8 cellular contexts compared by ENCODE assay signal in the genomic region with DNA sequence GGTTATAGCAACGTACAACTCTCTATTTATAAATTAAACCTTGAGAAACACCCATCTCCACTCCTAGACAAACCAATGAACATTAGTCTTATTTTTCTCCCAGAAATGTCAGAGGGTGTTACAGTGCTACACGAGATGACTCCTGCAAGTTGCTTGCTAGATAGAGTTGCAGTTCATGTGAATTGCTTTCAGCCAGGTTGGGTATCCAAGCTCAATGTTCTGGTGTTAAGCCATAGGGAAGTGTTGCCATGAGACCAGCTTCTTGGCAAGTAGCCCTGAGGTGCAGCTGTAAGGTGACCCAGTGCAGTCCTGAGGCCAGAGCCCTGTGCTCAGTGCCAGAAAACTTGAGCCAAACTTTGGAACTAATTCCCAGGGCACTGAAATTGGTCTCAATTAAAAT. TPM values are rescaled to one million over a fixed set of nuclear protein-coding genes. Genes with fewer than 3 reads are reported as not detected.
DNase-seq lines count a peak whose midpoint lies in the region; ATAC-seq and TF ChIP-seq lines count a peak whose summit lies in the region.

No MANE protein-coding gene starts in this region.

- no peak overlapping the region for H2BK5ac ChIP-seq in mesenchymal stem cell (ENCODE audit: low read depth, low read length, poor library complexity, severe bottlenecking)

- no peak overlapping the region for H3K4me3 Mint-ChIP-seq in CD14-positive monocyte

- H4K91ac ChIP-seq in mesenchymal stem cell (ENCODE audit: low read length) = no peak overlapping the region

- H3K9me3 ChIP-seq in lower lobe of right lung (no peaks in the 10 kb centered on the region), mesenchymal stem cell (ENCODE audit: control insufficient read depth, low read length) (no peaks in the 10 kb centered on the region), suprapubic skin (no peaks in the 10 kb centered on the region)

- no peak overlapping the region for H3K27ac ChIP-seq in lower lobe of right lung
- no peak overlapping the region for H3K27ac ChIP-seq in mesenchymal stem cell (ENCODE audit: low read length, poor library complexity, severe bottlenecking)
- H3K27ac ChIP-seq in suprapubic skin = no peak overlapping the region

- H2AFZ ChIP-seq in mesenchymal stem cell (ENCODE audit: low read depth, low read length) = no peak overlapping the region

- no peak for TF ChIP-seq POLR2A in suprapubic skin (IDR thresholded peaks at IDR 0.05)

- no peak overlapping the region for H4K8ac ChIP-seq in mesenchymal stem cell (ENCODE audit: low read length)

- H3K27me3 ChIP-seq in lower lobe of right lung (ENCODE audit: low read depth) (no peaks in the 10 kb centered on the region), mesenchymal stem cell (ENCODE audit: control insufficient read depth in 1 of 2, insufficient read depth in 1 of 2, low read length in 2 of 2) (no peaks in the 10 kb centered on the region), suprapubic skin (no peaks in the 10 kb centered on the region)

- no peak overlapping the region for H2BK15ac ChIP-seq in mesenchymal stem cell (ENCODE audit: low read depth, poor library complexity, severe bottlenecking)

- H2BK12ac ChIP-seq in mesenchymal stem cell (ENCODE audit: low read length in 2 of 2) = no peak overlapping the region

- H3K4me2 ChIP-seq in mesenchymal stem cell (ENCODE audit: low read length, poor library complexity, severe bottlenecking) = no peak overlapping the region

- WGBS in mesenchymal stem cell = 90% methylated on average over 2 of the region's 2 CpGs
- 43% methylated on average over 2 of the region's 2 CpGs for WGBS in suprapubic skin

- peaks cover 35% of the 10 kb centered on the region for H3K4me1 Mint-ChIP-seq in CD14-positive monocyte

- H3K4me1 ChIP-seq in lower lobe of right lung (peaks cover 20% of the 10 kb centered on the region), mesenchymal stem cell (ENCODE audit: control insufficient read depth, insufficient read depth, low read depth, low read length) (no peaks in the 10 kb centered on the region), suprapubic skin (peaks cover 6% of the 10 kb centered on the region)

- H3K14ac ChIP-seq in mesenchymal stem cell (ENCODE audit: low read length in 2 of 2) = no peak overlapping the region

- peak; percentile 63 to 79 for ATAC-seq in lower lobe of right lung
- ATAC-seq in HG03097 (IDR thresholded peaks at IDR 0.05; ENCODE audit: low FRiP score, unreplicated experiment) = no peak

- H3K27me3 Mint-ChIP-seq in CD14-positive monocyte (ENCODE audit: low read depth in 3 of 3) = no peaks in the 10 kb centered on the region

- no peaks in the 10 kb centered on the region for H3K36me3 Mint-ChIP-seq in CD14-positive monocyte

- H3K4ac ChIP-seq in mesenchymal stem cell (ENCODE audit: low read depth in 1 of 2, low read length in 2 of 2) = no peak overlapping the region

- no peak for TF ChIP-seq EP300 in suprapubic skin (IDR thresholded peaks at IDR 0.05)

- H2AK5ac ChIP-seq in mesenchymal stem cell (ENCODE audit: low read length, severe bottlenecking) = no peak overlapping the region

- intact Hi-C loops in CD14-positive monocyte (cut with micrococcal nuclease) (no loop called here), lower lobe of right lung (cut with DNase I) (no loop called here)

- H3K9me3 Mint-ChIP-seq in CD14-positive monocyte = no peaks in the 10 kb centered on the region

- H2BK120ac ChIP-seq in mesenchymal stem cell (ENCODE audit: low read depth, low read length) = no peak overlapping the region

- H3K9ac ChIP-seq in mesenchymal stem cell (ENCODE audit: low read length) = no peak overlapping the region

- TF ChIP-seq CTCF in CD14-positive monocyte (IDR thresholded peaks at IDR 0.05) (no peak), lower lobe of right lung (IDR thresholded peaks at IDR 0.05) (no peak), suprapubic skin (IDR thresholded peaks at IDR 0.05) (no peak)

- H3K4me3 ChIP-seq in lower lobe of right lung (no peak overlapping the region), mesenchymal stem cell (ENCODE audit: insufficient read depth in 1 of 2, low read depth in 1 of 2, low read length in 2 of 2) (no peak overlapping the region), suprapubic skin (no peak overlapping the region)

- peaks cover 10% of the 10 kb centered on the region for H3K79me1 ChIP-seq in mesenchymal stem cell (replicated peaks; ENCODE audit: low read length, poor library complexity, severe bottlenecking)

- no peaks in the 10 kb centered on the region for H3K36me3 ChIP-seq in lower lobe of right lung
- H3K36me3 ChIP-seq in mesenchymal stem cell (ENCODE audit: control insufficient read depth in 1 of 2, insufficient read depth in 2 of 2, low read depth in 1 of 2, low read length in 2 of 2) = no peaks in the 10 kb centered on the region
- H3K36me3 ChIP-seq in suprapubic skin = no peaks in the 10 kb centered on the region

- H3K18ac ChIP-seq in mesenchymal stem cell (ENCODE audit: low read depth in 1 of 2, low read length in 2 of 2) = no peak overlapping the region

- DNase-seq in CD14-positive monocyte (ENCODE audit: low spot score) (no peak), MV-4-11 (lab: John Stamatoyannopoulos, UW) (peak; percentile 78), anterior cingulate cortex (lab: John Stamatoyannopoulos, UW) (peak in 43 of 58 donors; percentile 16 to 80 (median 48)), lower lobe of right lung (peak; percentile 68), mesenchymal stem cell (no peak), suprapubic skin (ENCODE audit: low spot score in 2 of 2) (no peak)
- no peak for DNase-seq in activated CD4-positive, alpha-beta T cell treated with anti-CD3 and anti-CD28 coated beads, Interleukin-2, amount 50 U/mL, for 1 hour

- peak overlapping the region; percentile 30 to 88 (median 86) for H3K27ac Mint-ChIP-seq in CD14-positive monocyte

- H3K23ac ChIP-seq in mesenchymal stem cell (ENCODE audit: low read length in 2 of 2) = no peak overlapping the region

RNA-seq across cellular contexts. Expression of a gene that starts 51.3 kb away (rescaled TPM):
- polyA plus RNA-seq in CD14-positive monocyte = 1 to 10 TPM; 3.4 to 4.9 TPM
- 30.3 TPM for total RNA-seq in lower lobe of right lung
- 7.5 TPM for polyA plus RNA-seq in mesenchymal stem cell (2013, experiment 1 of 2)
- 7.5 TPM for polyA plus RNA-seq in mesenchymal stem cell (2013, experiment 2 of 2)
- 10 to 100 TPM; 15.7 to 47.5 (median 21.5) TPM for total RNA-seq in suprapubic skin

Comparison
In these comparisons a context has a peak if more than half of its experiments do, and no peak if none do; other contexts are left out.
1. DNase-seq: peak in MV-4-11 (single experiment), anterior cingulate cortex (43 of 58) and lower lobe of right lung (single experiment); none in CD14-positive monocyte (single experiment), activated CD4-positive, alpha-beta T cell treated with anti-CD3 and anti-CD28 coated beads, Interleukin-2, amount 50 U/mL, for 1 hour (single experiment), mesenchymal stem cell (single experiment) and suprapubic skin (0 of 2).